ENCODE assay signal across 8 cellular contexts in the genomic region with DNA sequence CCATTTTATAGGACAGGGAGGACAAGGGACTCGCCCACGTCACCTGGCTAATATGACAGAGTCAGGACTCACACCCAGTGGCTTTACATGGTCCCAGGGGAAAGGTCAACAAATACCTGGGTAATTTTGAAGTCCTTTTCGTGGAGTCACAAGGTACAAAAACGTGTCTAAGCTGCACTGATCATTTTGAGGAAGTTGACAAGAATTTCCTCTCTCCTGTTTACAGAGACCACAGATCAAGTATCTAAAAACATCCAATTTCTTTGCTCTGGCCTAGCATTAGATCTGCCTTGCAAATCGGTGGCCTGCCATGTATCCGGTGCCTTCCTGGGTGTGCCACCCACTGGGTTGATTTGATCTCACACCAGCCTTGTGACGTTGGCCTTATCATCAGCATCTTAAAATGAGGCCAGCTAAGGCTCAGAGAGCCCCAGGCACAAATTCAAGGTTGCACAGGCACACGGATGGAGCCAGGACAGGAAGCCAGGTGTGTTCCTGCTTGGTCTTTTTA. TPM values are rescaled to one million over a fixed set of nuclear protein-coding genes. Genes with fewer than 3 reads are reported as not detected.
DNase-seq lines count a peak whose midpoint lies in the region; ATAC-seq, FAIRE-seq and TF ChIP-seq lines count a peak whose summit lies in the region.

No MANE protein-coding gene starts in this region.

- peaks cover 3% of the 10 kb centered on the region for H3K27me3 Mint-ChIP-seq in activated CD8-positive, alpha-beta memory T cell treated with anti-CD3 and anti-CD28 coated beads, Interleukin-2, amount 10 ng/mL, durations not matched to agents 7 days and 5 days
- no peaks in the 10 kb centered on the region for H3K27me3 Mint-ChIP-seq in stimulated activated naive B cell treated with anti-CD40 and anti-IgM and Interleukin-4, amounts not matched to agents 10 μg/mL and 1 μg/mL and 100 μg/mL, for 72 hours

- H3K9me3 ChIP-seq in PC-9 (ENCODE audit: insufficient read depth, low read depth), result no peaks in the 10 kb centered on the region
- no peaks in the 10 kb centered on the region for H3K9me3 ChIP-seq in kidney (ENCODE audit: control insufficient read depth in 1 of 2, low read length in 2 of 2)
- no peaks in the 10 kb centered on the region for H3K9me3 ChIP-seq in mammary epithelial cell (replicated peaks; ENCODE audit: insufficient read depth, low read length)

- H3K4me1 ChIP-seq in PC-9 (replicated peaks; ENCODE audit: insufficient read depth), result peaks cover 15% of the 10 kb centered on the region
- peaks cover 5 to 7% of the 10 kb centered on the region in 2 donors for H3K4me1 ChIP-seq in kidney (ENCODE audit: control insufficient read depth in 1 of 2, insufficient read depth in 1 of 2, low read depth in 1 of 2, low read length in 2 of 2)
- H3K4me1 ChIP-seq in mammary epithelial cell (ENCODE audit: insufficient read depth, low read length), result no peaks in the 10 kb centered on the region

- no peak overlapping the region for H3K4me3 Mint-ChIP-seq in activated CD8-positive, alpha-beta memory T cell treated with anti-CD3 and anti-CD28 coated beads, Interleukin-2, amount 10 ng/mL, durations not matched to agents 7 days and 5 days
- H3K4me3 Mint-ChIP-seq in stimulated activated naive B cell treated with anti-CD40 and anti-IgM and Interleukin-4, amounts not matched to agents 10 μg/mL and 1 μg/mL and 100 μg/mL, for 72 hours, result no peak overlapping the region

- intact Hi-C loops in PC-9 (cut with micrococcal nuclease; ENCODE audit: unreplicated experiment) (no loop called here), kidney (cut with DNase I) (no loop called here), mammary epithelial cell (cut with micrococcal nuclease) (no loop called here)

- CTCF ChIA-PET in activated CD8-positive, alpha-beta memory T cell treated with anti-CD3 and anti-CD28 coated beads, Interleukin-2, amount 10 ng/mL, durations not matched to agents 7 days and 5 days (lab: Charles Lee), result interaction anchor here (0.6 to 1.0 kb wide), 3 partner anchors 15 to 133 kb away, joined by 3 to 4 read pairs (median 3); no protein-coding TSS in a partner anchor
- CTCF ChIA-PET in PC-9 (lab: Charles Lee) (no interaction called here), mammary epithelial cell (lab: Charles Lee; ENCODE audit: low non-redundant PET) (no interaction called here)

- peak overlapping the region; percentile 50 for H3K27ac Mint-ChIP-seq in activated CD8-positive, alpha-beta memory T cell treated with anti-CD3 and anti-CD28 coated beads, Interleukin-2, amount 10 ng/mL, durations not matched to agents 7 days and 5 days
- peak overlapping the region; percentile 11 for H3K27ac Mint-ChIP-seq in stimulated activated naive B cell treated with anti-CD40 and anti-IgM and Interleukin-4, amounts not matched to agents 10 μg/mL and 1 μg/mL and 100 μg/mL, for 72 hours

- H3K27ac ChIP-seq in PC-9 (no peak overlapping the region), kidney (ENCODE audit: low read depth in 2 of 2, low read length in 2 of 2) (no peak overlapping the region), mammary epithelial cell (ENCODE audit: insufficient read depth, low read depth, low read length) (no peak overlapping the region)

- no peak overlapping the region for H3K9ac ChIP-seq in kidney (ENCODE audit: low read length in 2 of 2)
- H3K9ac ChIP-seq in mammary epithelial cell (ENCODE audit: insufficient read depth, low read length), result no peak overlapping the region

- H3K27me3 ChIP-seq in PC-9 (ENCODE audit: insufficient read depth, low read depth) (no peaks in the 10 kb centered on the region), mammary epithelial cell (ENCODE audit: insufficient read depth, low read length) (no peaks in the 10 kb centered on the region)

- BruUV-seq in PC-9 (replicated peaks; lab: Mats Ljungman, UMichigan) (no TSS peak), mammary epithelial cell (replicated peaks; lab: Mats Ljungman, UMichigan) (no TSS peak)

- H3K36me3 ChIP-seq in PC-9 (ENCODE audit: low read depth), result no peaks in the 10 kb centered on the region
- H3K36me3 ChIP-seq in kidney (ENCODE audit: control insufficient read depth in 1 of 2, insufficient read depth in 2 of 2, low read length in 2 of 2), result no peaks in the 10 kb centered on the region
- no peaks in the 10 kb centered on the region for H3K36me3 ChIP-seq in mammary epithelial cell (ENCODE audit: insufficient read depth, low read length)

- H3K79me2 ChIP-seq in PC-9 (ENCODE audit: low read depth) (no peaks in the 10 kb centered on the region), mammary epithelial cell (ENCODE audit: insufficient read depth, low read length) (no peaks in the 10 kb centered on the region)

- H3K4me1 Mint-ChIP-seq in activated CD8-positive, alpha-beta memory T cell treated with anti-CD3 and anti-CD28 coated beads, Interleukin-2, amount 10 ng/mL, durations not matched to agents 7 days and 5 days, result peaks cover 14% of the 10 kb centered on the region
- H3K4me1 Mint-ChIP-seq in stimulated activated naive B cell treated with anti-CD40 and anti-IgM and Interleukin-4, amounts not matched to agents 10 μg/mL and 1 μg/mL and 100 μg/mL, for 72 hours, result peaks cover 17 to 20% of the 10 kb centered on the region in 2 donors

- dilution Hi-C loops in mammary epithelial cell (cut with HindIII; ENCODE audit: low sequenced_read_pairs), result no loop called here

- peak overlapping the region; percentile 12; the same call in 1 of the 2 replicates for H3K4me2 ChIP-seq in PC-9
- no peak overlapping the region for H3K4me2 ChIP-seq in mammary epithelial cell (ENCODE audit: insufficient read depth, low read depth, low read length)

- no peaks in the 10 kb centered on the region for H3K36me3 Mint-ChIP-seq in activated CD8-positive, alpha-beta memory T cell treated with anti-CD3 and anti-CD28 coated beads, Interleukin-2, amount 10 ng/mL, durations not matched to agents 7 days and 5 days
- H3K36me3 Mint-ChIP-seq in stimulated activated naive B cell treated with anti-CD40 and anti-IgM and Interleukin-4, amounts not matched to agents 10 μg/mL and 1 μg/mL and 100 μg/mL, for 72 hours, result no peaks in the 10 kb centered on the region

- POLR2A ChIA-PET in PC-9 (lab: Charles Lee; ENCODE audit: unreplicated experiment), result interaction anchor here (0.6 kb wide), 2 partner anchors 17 to 39 kb away, joined by 4 to 15 read pairs; a partner anchor contains a TSS

- H3K9me2 ChIP-seq in PC-9 (ENCODE audit: insufficient read depth), result no peaks in the 10 kb centered on the region

- peak; percentile 66 for DNase-seq in activated CD8-positive, alpha-beta memory T cell treated with anti-CD3 and anti-CD28 coated beads, Interleukin-2, amount 10 ng/mL, durations not matched to agents 7 days and 5 days
- DNase-seq in activated CD8-positive, alpha-beta memory T cell treated with anti-CD3 and anti-CD28 coated beads, Interleukin-2, amount 50 U/mL, for 48 hours, result no peak
- DNase-seq in PC-9 (peak in 1 of 2 experiments; percentile 54), RCC 7860 (ENCODE audit: low spot score) (no peak), kidney (no peak), mammary epithelial cell (no peak)
- DNase-seq in activated T-helper 9 cell treated with anti-CD3 and anti-CD28 coated beads, Interleukin-2, amount 50 U/mL, for 16 hours (ENCODE audit: low read depth), result peak; percentile 33
- DNase-seq in stimulated activated naive B cell treated with anti-CD40 and anti-IgM and Interleukin-4, amounts not matched to agents 10 μg/mL and 1 μg/mL and 100 μg/mL, for 72 hours, result no peak

- FAIRE-seq in RCC 7860 (lab: Jason Lieb, UNC), result no peak
- FAIRE-seq in kidney (lab: Jason Lieb, UNC), result no peak

- TF ChIP-seq CTCF in PC-9 (conservative IDR thresholded peaks at IDR 0.05) (no peak), kidney (IDR thresholded peaks at IDR 0.05; ENCODE audit: borderline replicate concordance, extremely low read depth, insufficient read depth) (no peak), mammary epithelial cell (conservative IDR thresholded peaks at IDR 0.05 in 1 of 2, IDR thresholded peaks at IDR 0.05 in 1 of 2; ENCODE audit: extremely low read depth in 1 of 2, insufficient read depth in 1 of 2, low read depth in 1 of 2, low read length in 2 of 2) (no peak)

- in situ Hi-C loops in mammary epithelial cell (cut with MboI; ENCODE audit: low sequenced_read_pairs in 2 of 2), result no loop called here

- H2AFZ ChIP-seq in PC-9 (no peak overlapping the region), mammary epithelial cell (ENCODE audit: low read depth, low read length) (no peak overlapping the region)

- H3F3A ChIP-seq in PC-9 (ENCODE audit: insufficient read depth, low read depth), result 0 out of 2 replicates have a peak, but pooled peaks cover 5% of the 10 kb centered on the region

- 56% methylated on average over 7 of the region's 8 CpGs for WGBS in mammary epithelial cell (ENCODE audit: low coverage, missing lambda C conversion rate)

- peak; percentile 84 for ATAC-seq in activated CD8-positive, alpha-beta memory T cell treated with anti-CD3 and anti-CD28 coated beads, Interleukin-2, amount 10 ng/mL, durations not matched to agents 7 days and 5 days
- peak; percentile 82 to 83 for ATAC-seq in stimulated activated naive B cell treated with anti-CD40 and anti-IgM and Interleukin-4, amounts not matched to agents 10 μg/mL and 1 μg/mL and 100 μg/mL, for 72 hours (replicated peaks)

- H4K20me1 ChIP-seq in PC-9 (ENCODE audit: insufficient read depth) (no peaks in the 10 kb centered on the region), mammary epithelial cell (ENCODE audit: insufficient read depth, low read length) (no peaks in the 10 kb centered on the region)

- no peaks in the 10 kb centered on the region for H3K9me3 Mint-ChIP-seq in activated CD8-positive, alpha-beta memory T cell treated with anti-CD3 and anti-CD28 coated beads, Interleukin-2, amount 10 ng/mL, durations not matched to agents 7 days and 5 days (ENCODE audit: low read depth)
- H3K9me3 Mint-ChIP-seq in stimulated activated naive B cell treated with anti-CD40 and anti-IgM and Interleukin-4, amounts not matched to agents 10 μg/mL and 1 μg/mL and 100 μg/mL, for 72 hours, result no peaks in the 10 kb centered on the region

- H3K4me3 ChIP-seq in PC-9 (no peak overlapping the region), kidney (ENCODE audit: low read length in 2 of 2) (no peak overlapping the region), mammary epithelial cell (replicated peaks in 1 of 3; ENCODE audit: insufficient read depth in 1 of 3, low read depth in 2 of 3, low read length in 3 of 3) (no peak overlapping the region)

RNA-seq across cellular contexts. Expression of a gene that starts 17.6 kb away (rescaled TPM):
- total RNA-seq in activated CD8-positive, alpha-beta memory T cell treated with anti-CD3 and anti-CD28 coated beads, Interleukin-2, amount 10 ng/mL, durations not matched to agents 7 days and 5 days, result 10 to 100 TPM; 11.3 to 33.9 TPM
- total RNA-seq in PC-9 (2021), result 7.9 and 9.9 TPM in 2 replicates
- total RNA-seq in kidney, result 11.4 TPM
- polyA plus RNA-seq in kidney (ENCODE audit: insufficient read depth, low read depth, low replicate concordance), result 3.9 TPM
- total RNA-seq in mammary epithelial cell, result 10 to 100 TPM in 1 of 2 donors, 1 to 10 TPM in 1; 9.5 to 13.3 TPM
- 4.4 TPM for polyA plus RNA-seq in mammary epithelial cell
- polyA minus RNA-seq in mammary epithelial cell, result 5.9 TPM

RNA-seq across cellular contexts. Expression of a gene that starts 53.9 kb away (rescaled TPM):
- total RNA-seq in activated CD8-positive, alpha-beta memory T cell treated with anti-CD3 and anti-CD28 coated beads, Interleukin-2, amount 10 ng/mL, durations not matched to agents 7 days and 5 days, result 10 to 100 TPM in 1 of 2 experiments, 1 to 10 TPM in 1; 8.1 to 10.6 TPM
- total RNA-seq in PC-9 (2021) (152 and 180 TPM in 2 replicates), kidney (104 TPM), mammary epithelial cell (100 to 1,000 TPM in 1 of 2 donors, 10 to 100 TPM in 1; 32.5 to 519 TPM)
- polyA plus RNA-seq in kidney (ENCODE audit: insufficient read depth, low read depth, low replicate concordance) (81.1 TPM), mammary epithelial cell (136 TPM)
- polyA minus RNA-seq in mammary epithelial cell, result 118 TPM

Comparison
In these comparisons a context has a peak if more than half of its experiments do, and no peak if none do; other contexts are left out.
1. DNase-seq: peak in activated CD8-positive, alpha-beta memory T cell treated with anti-CD3 and anti-CD28 coated beads, Interleukin-2, amount 10 ng/mL, durations not matched to agents 7 days and 5 days (single experiment) and activated T-helper 9 cell treated with anti-CD3 and anti-CD28 coated beads, Interleukin-2, amount 50 U/mL, for 16 hours (single experiment); none in activated CD8-positive, alpha-beta memory T cell treated with anti-CD3 and anti-CD28 coated beads, Interleukin-2, amount 50 U/mL, for 48 hours (single experiment), stimulated activated naive B cell treated with anti-CD40 and anti-IgM and Interleukin-4, amounts not matched to agents 10 μg/mL and 1 μg/mL and 100 μg/mL, for 72 hours (single experiment), RCC 7860 (single experiment), kidney (single experiment) and mammary epithelial cell (single experiment).